In the genomic region with DNA sequence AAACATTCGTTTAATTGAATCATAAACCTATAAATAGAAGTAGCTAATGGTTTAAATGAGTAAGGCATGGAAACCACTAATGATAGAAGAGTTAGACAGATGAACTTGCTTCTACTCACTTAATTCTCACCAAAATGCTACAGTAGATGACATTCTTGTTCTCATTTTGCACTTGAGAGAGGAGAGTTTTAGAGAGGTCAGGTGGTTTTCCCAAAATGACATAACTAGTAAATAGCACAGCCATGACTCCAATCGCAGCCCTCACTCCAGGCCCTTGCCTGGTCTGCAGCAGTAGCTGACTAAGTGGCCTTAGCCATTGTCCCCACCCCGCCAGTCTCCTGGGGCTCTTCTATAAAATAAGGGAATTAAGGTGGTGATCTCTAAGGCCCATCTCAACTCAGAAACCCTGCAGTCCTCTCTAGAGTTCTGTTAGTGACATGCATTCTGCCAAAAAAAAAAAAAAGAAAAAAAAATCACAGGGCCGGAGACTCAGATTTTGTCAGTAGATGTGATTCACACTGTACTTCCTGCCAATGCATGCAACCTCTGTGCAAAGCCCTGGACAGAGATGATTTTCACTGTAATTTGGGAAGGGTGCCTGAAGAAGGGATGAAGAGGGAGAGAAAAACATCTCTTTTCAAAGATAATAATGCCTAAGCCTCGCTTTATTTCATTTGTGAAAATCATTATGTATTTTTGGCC, we compare ENCODE assay signal across 10 cellular contexts.
DNase-seq lines count a peak whose midpoint lies in the region; ATAC-seq, FAIRE-seq and TF ChIP-seq lines count a peak whose summit lies in the region.
"Had no signal": no experiment of that assay in that cellular context is flagged by ENCODE, and none has a peak within 500 bp of the region (broad histone marks: within the 10 kb centered on the region; RNA-seq: fewer than 3 reads in every experiment).

No MANE protein-coding gene starts in this region.

- no peaks in the 10 kb centered on the region for H3K27me3 ChIP-seq in BLaER1 treated with 17β-estradiol and CSF1 and Interleukin-3, amounts not matched to agents 10 nM and 100 nM
- no peaks in the 10 kb centered on the region for H3K27me3 ChIP-seq in brain microvascular endothelial cell (replicated peaks)
- no peaks in the 10 kb centered on the region for H3K27me3 ChIP-seq in left lung
- H3K27me3 ChIP-seq: ascending aorta had no signal

- in situ Hi-C loops in brain microvascular endothelial cell (cut with HindIII; ENCODE audit: low pct_ligation_motif_present, low sequenced_read_pairs): no loop called here

- no peak overlapping the region for H3K9ac ChIP-seq in BLaER1 treated with 17β-estradiol and CSF1 and Interleukin-3, amounts not matched to agents 10 nM and 100 nM

- H3K27ac ChIP-seq in BLaER1 treated with 17β-estradiol and CSF1 and Interleukin-3, amounts not matched to agents 10 nM and 100 nM: 0 out of 22 replicates have a peak overlapping the region, but pooled peaks of 1 of the 11 experiments have one; percentile 2
- no peak overlapping the region for H3K27ac ChIP-seq in brain microvascular endothelial cell
- H3K27ac ChIP-seq in left lung: peak overlapping the region in 1 of 2 donors; percentile 36
- H3K27ac ChIP-seq in caudate nucleus (ENCODE audit: low read depth, low read length): no peak overlapping the region
- H3K27ac ChIP-seq: ascending aorta had no signal

- peak; percentile 51 for DNase-seq in LHCN-M2 (ENCODE audit: low read depth)
- DNase-seq in brain microvascular endothelial cell: peak; percentile 42
- DNase-seq in kidney glomerular epithelial cell (lab: John Stamatoyannopoulos, UW): peak; percentile 7
- no peak for DNase-seq in GF-D8 (lab: John Stamatoyannopoulos, UW)
- DNase-seq in left lung: no peak
- DNase-seq in GM12891 (ENCODE audit: insufficient read length, low spot score): no peak
- DNase-seq in caudate nucleus (lab: John Stamatoyannopoulos, UW): no peak
- DNase-seq: NCI-H1417 had no signal

- no peak for ATAC-seq in left lung

- no peaks in the 10 kb centered on the region for H3K36me3 ChIP-seq in BLaER1 treated with 17β-estradiol and CSF1 and Interleukin-3, amounts not matched to agents 10 nM and 100 nM
- no peaks in the 10 kb centered on the region for H3K36me3 ChIP-seq in brain microvascular endothelial cell (replicated peaks)
- H3K36me3 ChIP-seq in left lung: no peaks in the 10 kb centered on the region
- H3K36me3 ChIP-seq: ascending aorta had no signal

- no peaks in the 10 kb centered on the region for H4K20me1 ChIP-seq in BLaER1 treated with 17β-estradiol and CSF1 and Interleukin-3, amounts not matched to agents 10 nM and 100 nM

- H3K4me1 ChIP-seq in BLaER1 treated with 17β-estradiol and CSF1 and Interleukin-3, amounts not matched to agents 10 nM and 100 nM: peaks cover 33 to 58% (median 45%) of the 10 kb centered on the region in 10 experiments
- peaks cover 21 to 47% of the 10 kb centered on the region in 2 donors for H3K4me1 ChIP-seq in left lung

- intact Hi-C loops in left lung (cut with DNase I): no loop called here

- H3K4me3 ChIP-seq in BLaER1 treated with 17β-estradiol and CSF1 and Interleukin-3, amounts not matched to agents 10 nM and 100 nM: no peak overlapping the region
- H3K4me3 ChIP-seq in brain microvascular endothelial cell (ENCODE audit: low read depth, low read length): no peak overlapping the region
- H3K4me3 ChIP-seq in left lung: no peak overlapping the region
- H3K4me3 ChIP-seq: ascending aorta had no signal

- TF ChIP-seq POLR2A in GM12891 (IDR thresholded peaks at IDR 0.05; ENCODE audit: low read depth, low read length): no peak

- H3K4me2 ChIP-seq in BLaER1 treated with 17β-estradiol and CSF1 and Interleukin-3, amounts not matched to agents 10 nM and 100 nM: peak overlapping the region in 10 of 11 experiments; percentile 2 to 62 (median 32); a peak in 14 of 22 replicates

- TF ChIP-seq CTCF in brain microvascular endothelial cell (IDR thresholded peaks at IDR 0.05; ENCODE audit: low read depth, low read length, missing control alignments): no peak
- TF ChIP-seq CTCF in left lung (IDR thresholded peaks at IDR 0.05): no peak

- peaks cover 0 to 9% (median 0%) of the 10 kb centered on the region in 11 experiments; a peak in 7 of 22 replicates for H3K9me3 ChIP-seq in BLaER1 treated with 17β-estradiol and CSF1 and Interleukin-3, amounts not matched to agents 10 nM and 100 nM (replicated peaks in 1 of 11)
- no peaks in the 10 kb centered on the region for H3K9me3 ChIP-seq in left lung
- H3K9me3 ChIP-seq: ascending aorta had no signal

- FAIRE-seq in GM12891 (lab: Jason Lieb, UNC): no peak

TF ChIP-seq in GM12891, 5 proteins besides CTCF, POLR2A, EP300 and RAD21:
- TF ChIP-seq SPI1 (IDR thresholded peaks at IDR 0.05; ENCODE audit: low read depth, low read length) (no peak), POU2F2 (IDR thresholded peaks at IDR 0.05; ENCODE audit: low read depth, low read length) (no peak), POLR2AphosphoS5 (IDR thresholded peaks at IDR 0.05; ENCODE audit: low read depth, low read length) (no peak), PAX5 (IDR thresholded peaks at IDR 0.05; ENCODE audit: insufficient read depth, low read length, severe bottlenecking) (no peak), TAF1 (IDR thresholded peaks at IDR 0.05; ENCODE audit: low read depth, low read length) (no peak)
TF ChIP-seq in GM12891: peak in this region for 0.

Comparison
In these comparisons a context has a peak if more than half of its experiments do, and no peak if none do; other contexts are left out.
1. DNase-seq: peak in LHCN-M2 (single experiment), brain microvascular endothelial cell (single experiment) and kidney glomerular epithelial cell (single experiment); none in GF-D8 (single experiment), left lung (0 of 2), GM12891 (single experiment) and caudate nucleus (0 of 61).